Comparison of ENCODE assay signal across 1 cellular context in genomic region chr10:73210395-73211105, GRCh38.
TF ChIP-seq lines count a peak whose summit lies in the region.

No MANE protein-coding gene starts in this region.

TF ChIP-seq in K562, 482 proteins besides CTCF, POLR2A, EP300 and RAD21:
- TF ChIP-seq ZNF431 (CRISPR knock-in tag; IDR thresholded peaks at IDR 0.05) (no peak), ZNF121 (CRISPR knock-in tag; conservative IDR thresholded peaks at IDR 0.05) (peak; percentile 70), ZNF518B (CRISPR knock-in tag; IDR thresholded peaks at IDR 0.05) (no peak)
